In the genomic region with DNA sequence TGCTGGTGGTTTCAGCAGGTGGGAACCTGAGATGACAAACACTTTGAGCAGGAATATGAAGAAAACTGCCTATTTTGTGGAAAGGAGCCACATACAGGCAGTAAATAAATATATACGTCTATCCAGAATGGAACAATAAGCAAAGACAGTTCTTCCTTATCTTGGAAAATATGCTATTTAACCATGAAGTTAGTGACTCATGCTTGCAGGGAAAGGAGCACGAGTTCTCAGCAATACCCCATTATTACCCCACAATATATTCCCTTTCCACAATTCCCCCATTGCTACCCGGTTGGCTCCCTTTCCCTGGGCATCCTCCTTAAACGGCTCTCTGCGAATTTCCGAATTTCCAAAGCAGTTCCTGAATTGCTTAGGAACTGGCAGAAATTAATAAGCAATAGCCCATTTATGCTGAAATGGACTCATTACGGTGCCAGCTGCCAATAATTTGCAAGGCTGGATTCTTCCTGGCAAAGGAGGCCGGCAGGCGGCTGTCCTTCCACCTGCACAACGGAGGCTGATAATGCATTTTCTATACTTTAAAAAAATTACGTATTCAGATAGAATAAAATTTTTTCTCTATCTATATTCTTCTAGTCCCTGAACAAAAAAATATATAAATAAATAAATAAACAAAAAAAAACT, we compare ENCODE assay signal across 1 cellular context.
TF ChIP-seq lines count a peak whose summit lies in the region.

No MANE protein-coding gene starts in this region.

TF ChIP-seq in IMR-90, 13 proteins besides CTCF, POLR2A, EP300 and RAD21:
- TF ChIP-seq CEBPB (IDR thresholded peaks at IDR 0.05; ENCODE audit: low read depth, low read length) (no peak), CHD1 (IDR thresholded peaks at IDR 0.05; ENCODE audit: low read depth, low read length) (no peak), RFX5 (IDR thresholded peaks at IDR 0.05; ENCODE audit: low read depth, low read length) (no peak), BHLHE40 (IDR thresholded peaks at IDR 0.05; ENCODE audit: low read depth, low read length) (0 out of 2 replicates have a peak, but pooled peaks have one; percentile 9), NFE2L2 (IDR thresholded peaks at IDR 0.05; ENCODE audit: low read depth, low read length) (no peak), SMC3 (IDR thresholded peaks at IDR 0.05; ENCODE audit: low read depth, low read length) (no peak)
TF ChIP-seq in IMR-90: peak in this region for 1.
